20 cellular contexts compared by ENCODE assay signal in genomic region chr1:216688127-216688657, GRCh38. TPM values are rescaled to one million over a fixed set of nuclear protein-coding genes. Genes with fewer than 3 reads are reported as not detected.
"Had no signal": no experiment of that assay in that cellular context is flagged by ENCODE, and none has a peak within 500 bp of the region (broad histone marks: within the 10 kb centered on the region; RNA-seq: fewer than 3 reads in every experiment).

No MANE protein-coding gene starts in this region.

- H3K27me3 ChIP-seq: breast epithelium, pancreas, tibial artery, uterus had no signal

- H3K27ac ChIP-seq: breast epithelium, epithelial cell of prostate, pancreas, tibial artery, uterus had no signal

- H3K36me3 ChIP-seq: breast epithelium, pancreas, tibial artery, uterus had no signal

- ATAC-seq: effector memory CD8-positive, alpha-beta T cell; pancreas; stimulated activated effector memory CD8-positive, alpha-beta T cell treated with anti-CD3 and anti-CD28 coated beads, Interleukin-12 subunit alpha, Interleukin-12 subunit beta, amount 100 ng/mL, for 72 hours had no signal

- H3K4me1 ChIP-seq: breast epithelium, pancreas, tibial artery, uterus had no signal

- H3K4me3 ChIP-seq: breast epithelium, pancreas, tibial artery, uterus had no signal

- DNase-seq: activated CD4-positive, alpha-beta T cell treated with anti-CD3 and anti-CD28 coated beads for 1 hour; activated CD4-positive, alpha-beta T cell treated with anti-CD3 and anti-CD28 coated beads, Interleukin-2, amount 50 U/mL, for 4 hours; activated naive CD4-positive, alpha-beta T cell; activated naive CD8-positive, alpha-beta T cell treated with anti-CD3 and anti-CD28 coated beads, Interleukin-2, amount 10 ng/mL, durations not matched to agents 7 days and 5 days; activated T-cell treated with anti-CD3 and anti-CD28 coated beads for 4 hours; anterior cingulate cortex; dermis blood vessel endothelial cell; effector memory CD8-positive, alpha-beta T cell; foreskin melanocyte; head of caudate nucleus; pancreas; stimulated activated CD4-positive, alpha-beta T cell treated with anti-CD3 and anti-CD28 coated beads, Interleukin-12 subunit alpha, Interleukin-12 subunit beta, amount 100 ng/mL, for 4 hours; stimulated activated CD4-positive, alpha-beta T cell treated with anti-CD3 and anti-CD28 coated beads, Interleukin-2, amount 100 ng/mL, for 24 hours; T1000; tibial artery; uterus had no signal

RNA-seq across cellular contexts. Expression of gene ESRRG, which starts 35.0 kb away (rescaled TPM):
- total RNA-seq: activated naive CD8-positive, alpha-beta T cell treated with anti-CD3 and anti-CD28 coated beads, Interleukin-2, amount 10 ng/mL, durations not matched to agents 7 days and 5 days; chondrocyte; dermis blood vessel endothelial cell had no signal
